Comparison of ENCODE assay signal across 1 cellular context in genomic region chr15:66775127-66776105, GRCh38.
TF ChIP-seq lines count a peak whose summit lies in the region.

No MANE protein-coding gene starts in this region.

TF ChIP-seq in GM12878, 131 proteins besides CTCF, POLR2A, EP300 and RAD21 (continued from another document):
- TF ChIP-seq ZBTB33 (IDR thresholded peaks at IDR 0.05): no peak
- no peak for TF ChIP-seq USF1 (IDR thresholded peaks at IDR 0.05; ENCODE audit: borderline replicate concordance, extremely low read length, insufficient read depth, low read depth, low read length)
- TF ChIP-seq CHD1 (IDR thresholded peaks at IDR 0.05; ENCODE audit: low read depth, low read length): no peak
- TF ChIP-seq ZNF384 (IDR thresholded peaks at IDR 0.05; ENCODE audit: borderline replicate concordance, low read depth, low read length): no peak
- TF ChIP-seq SKIL (IDR thresholded peaks at IDR 0.05; ENCODE audit: low read depth, poor library complexity, severe bottlenecking): no peak
- TF ChIP-seq PAX8 (IDR thresholded peaks at IDR 0.05): no peak
- no peak for TF ChIP-seq RAD51 (IDR thresholded peaks at IDR 0.05)
